In the genomic region with DNA sequence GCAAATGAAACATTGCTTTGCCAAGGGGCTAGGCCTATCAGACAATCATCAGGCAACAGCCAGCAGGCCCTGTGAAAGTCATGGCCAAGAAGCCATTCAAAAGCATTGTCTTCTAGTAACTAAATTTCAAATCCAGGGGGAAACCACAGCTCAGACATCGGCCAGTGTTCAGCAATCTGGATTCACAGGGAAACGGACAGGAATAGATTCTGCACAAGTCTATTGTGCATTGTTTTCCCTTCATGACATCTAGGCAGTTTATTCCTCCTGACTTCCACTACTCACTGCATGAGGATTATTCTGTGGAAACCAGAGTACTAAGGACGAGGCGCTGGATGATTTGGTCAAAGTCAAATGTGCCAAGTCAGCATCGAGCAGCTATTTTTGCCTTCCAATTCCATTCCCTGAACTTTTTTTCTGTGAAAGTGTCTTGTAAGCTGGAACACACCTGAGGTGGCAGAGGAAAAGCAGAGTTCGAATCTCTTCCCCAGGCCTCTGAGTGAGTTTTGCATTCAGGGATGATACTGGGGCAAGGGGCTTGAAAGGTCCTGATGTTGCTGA, we compare ENCODE assay signal across 9 cellular contexts.
DNase-seq lines count a peak whose midpoint lies in the region; ATAC-seq, FAIRE-seq and TF ChIP-seq lines count a peak whose summit lies in the region.
"Had no signal": no experiment of that assay in that cellular context is flagged by ENCODE, and none has a peak within 500 bp of the region (broad histone marks: within the 10 kb centered on the region; RNA-seq: fewer than 3 reads in every experiment).

No MANE protein-coding gene starts in this region.

- no peaks in the 10 kb centered on the region for H3K27me3 ChIP-seq in HepG2 (ENCODE audit: control insufficient read depth in 1 of 2, insufficient read depth in 2 of 2, low read length in 2 of 2)

- 89% methylated on average over 6 of the region's 6 CpGs for WGBS in HepG2 (ENCODE audit: low lambda C conversion rate)

- H3K9ac ChIP-seq in HepG2 (ENCODE audit: insufficient read depth, low read depth, low read length): no peak overlapping the region

- TF ChIP-seq EP300 in HepG2 (IDR thresholded peaks at IDR 0.05; ENCODE audit: low read depth in 2 of 2, low read length in 2 of 2) (no peak), HepG2 (CRISPR knock-in tag; IDR thresholded peaks at IDR 0.05; ENCODE audit: borderline replicate concordance) (no peak)

- DNase-seq in activated CD4-positive, alpha-beta T cell treated with anti-CD3 and anti-CD28 coated beads, Interleukin-2, amount 10 ng/mL, durations not matched to agents 7 days and 5 days: no peak
- DNase-seq in activated CD4-positive, alpha-beta T cell treated with anti-CD3 and anti-CD28 coated beads, Interleukin-2, amount 50 U/mL, for 4 hours: no peak
- DNase-seq in activated CD8-positive, alpha-beta T cell treated with anti-CD3 and anti-CD28 coated beads, Interleukin-2, amount 10 ng/mL, durations not matched to agents 7 days and 5 days: no peak
- no peak for DNase-seq in HepG2 (ENCODE audit: low spot score)
- DNase-seq in stimulated activated naive B cell treated with anti-CD40 and anti-IgM and Interleukin-4, amounts not matched to agents 10 μg/mL and 1 μg/mL and 100 μg/mL, for 72 hours: no peak
- no peak for DNase-seq in D721Med (ENCODE audit: insufficient read length, low spot score)
- no peak for DNase-seq in glomerular visceral epithelial cell (ENCODE audit: extremely low spot score)
- no peak for DNase-seq in NK-92 treated with Interleukin-12 subunit alpha and Interleukin-12 subunit beta, amount 100 ng/mL, for 24 hours (lab: John Stamatoyannopoulos, UW)
- DNase-seq: NCI-H510A had no signal

- peaks cover 59% of the 10 kb centered on the region for H3K36me3 Mint-ChIP-seq in activated CD4-positive, alpha-beta T cell treated with anti-CD3 and anti-CD28 coated beads, Interleukin-2, amount 10 ng/mL, durations not matched to agents 7 days and 5 days (ENCODE audit: low read depth)
- peaks cover 64% of the 10 kb centered on the region for H3K36me3 Mint-ChIP-seq in activated CD8-positive, alpha-beta T cell treated with anti-CD3 and anti-CD28 coated beads, Interleukin-2, amount 10 ng/mL, durations not matched to agents 7 days and 5 days (ENCODE audit: low read depth)
- H3K36me3 Mint-ChIP-seq in stimulated activated naive B cell treated with anti-CD40 and anti-IgM and Interleukin-4, amounts not matched to agents 10 μg/mL and 1 μg/mL and 100 μg/mL, for 72 hours: peaks cover 23 to 34% of the 10 kb centered on the region in 2 donors

- CTCF ChIA-PET in activated CD4-positive, alpha-beta T cell treated with anti-CD3 and anti-CD28 coated beads, Interleukin-2, amount 10 ng/mL, durations not matched to agents 7 days and 5 days (lab: Charles Lee): interaction anchor here (0.6 to 6.0 kb wide), 4 partner anchors 15 to 180 kb away, joined by 3 to 30 read pairs (median 4); no protein-coding TSS in a partner anchor
- CTCF ChIA-PET in activated CD8-positive, alpha-beta T cell treated with anti-CD3 and anti-CD28 coated beads, Interleukin-2, amount 10 ng/mL, durations not matched to agents 7 days and 5 days (lab: Charles Lee): interaction anchor here (0.9 to 4.0 kb wide), 6 partner anchors 21 to 179 kb away, joined by 3 to 30 read pairs (median 4); no protein-coding TSS in a partner anchor
- CTCF ChIA-PET in HepG2 (lab: Yijun Ruan, JAX; ENCODE audit: low intra/inter-chr PET ratio, low total read pairs): no interaction called here

- no peaks in the 10 kb centered on the region for H4K20me1 ChIP-seq in HepG2 (ENCODE audit: insufficient read depth, low read length)

- H3K79me2 ChIP-seq in HepG2 (ENCODE audit: insufficient read depth, low read length): no peaks in the 10 kb centered on the region

- no peak for TF ChIP-seq POLR2A in HepG2 (IDR thresholded peaks at IDR 0.05; ENCODE audit: insufficient read depth in 1 of 2, low read depth in 2 of 2, low read length in 2 of 2)

- peaks cover 82% of the 10 kb centered on the region for H3K4me1 Mint-ChIP-seq in activated CD4-positive, alpha-beta T cell treated with anti-CD3 and anti-CD28 coated beads, Interleukin-2, amount 10 ng/mL, durations not matched to agents 7 days and 5 days
- peaks cover 86% of the 10 kb centered on the region for H3K4me1 Mint-ChIP-seq in activated CD8-positive, alpha-beta T cell treated with anti-CD3 and anti-CD28 coated beads, Interleukin-2, amount 10 ng/mL, durations not matched to agents 7 days and 5 days (ENCODE audit: low read depth)
- H3K4me1 Mint-ChIP-seq in stimulated activated naive B cell treated with anti-CD40 and anti-IgM and Interleukin-4, amounts not matched to agents 10 μg/mL and 1 μg/mL and 100 μg/mL, for 72 hours: peaks cover 60 to 73% of the 10 kb centered on the region in 2 donors

- H2AFZ ChIP-seq in HepG2 (ENCODE audit: low read length): no peak overlapping the region

- no TSS peak for BruUV-seq in HepG2 (replicated peaks; lab: Mats Ljungman, UMichigan)

- H3K27me3 Mint-ChIP-seq in activated CD4-positive, alpha-beta T cell treated with anti-CD3 and anti-CD28 coated beads, Interleukin-2, amount 10 ng/mL, durations not matched to agents 7 days and 5 days: no peaks in the 10 kb centered on the region
- H3K27me3 Mint-ChIP-seq in activated CD8-positive, alpha-beta T cell treated with anti-CD3 and anti-CD28 coated beads, Interleukin-2, amount 10 ng/mL, durations not matched to agents 7 days and 5 days (ENCODE audit: low read depth): no peaks in the 10 kb centered on the region
- no peaks in the 10 kb centered on the region for H3K27me3 Mint-ChIP-seq in stimulated activated naive B cell treated with anti-CD40 and anti-IgM and Interleukin-4, amounts not matched to agents 10 μg/mL and 1 μg/mL and 100 μg/mL, for 72 hours

- no peak overlapping the region for H3K27ac ChIP-seq in HepG2 (ENCODE audit: extremely low read length, insufficient read depth, low read length)

- TF ChIP-seq CTCF in HepG2 (CRISPR knock-in tag; IDR thresholded peaks at IDR 0.05) (no peak), D721Med (IDR thresholded peaks at IDR 0.05; ENCODE audit: insufficient read depth, missing control alignments) (no peak)

- no peaks in the 10 kb centered on the region; a peak in 1 of 5 replicates for H3K36me3 ChIP-seq in HepG2 (replicated peaks in 1 of 2; ENCODE audit: control insufficient read depth in 1 of 2, insufficient read depth in 2 of 2, low read length in 2 of 2)

- peaks cover 63% of the 10 kb centered on the region for H3K4me1 ChIP-seq in HepG2 (ENCODE audit: insufficient read depth, low read length)

- no peak overlapping the region for H3K4me3 Mint-ChIP-seq in activated CD4-positive, alpha-beta T cell treated with anti-CD3 and anti-CD28 coated beads, Interleukin-2, amount 10 ng/mL, durations not matched to agents 7 days and 5 days
- H3K4me3 Mint-ChIP-seq in activated CD8-positive, alpha-beta T cell treated with anti-CD3 and anti-CD28 coated beads, Interleukin-2, amount 10 ng/mL, durations not matched to agents 7 days and 5 days: peak overlapping the region; percentile 74
- no peak overlapping the region for H3K4me3 Mint-ChIP-seq in stimulated activated naive B cell treated with anti-CD40 and anti-IgM and Interleukin-4, amounts not matched to agents 10 μg/mL and 1 μg/mL and 100 μg/mL, for 72 hours

- H3K4me3 ChIP-seq in HepG2 (replicated peaks in 1 of 3; ENCODE audit: insufficient read depth in 1 of 3, low read depth in 2 of 3, low read length in 3 of 3): no peak overlapping the region

- H3K4me2 ChIP-seq in HepG2 (ENCODE audit: low read depth, low read length): no peak overlapping the region

- in situ Hi-C loops in HepG2 (cut with HindIII; ENCODE audit: extremely low pct_ligation_motif_present, low pct_unique_long_range_greater_than_20kb): no loop called here

- peak overlapping the region; percentile 96 for H3K27ac Mint-ChIP-seq in activated CD4-positive, alpha-beta T cell treated with anti-CD3 and anti-CD28 coated beads, Interleukin-2, amount 10 ng/mL, durations not matched to agents 7 days and 5 days
- peak overlapping the region; percentile 98 for H3K27ac Mint-ChIP-seq in activated CD8-positive, alpha-beta T cell treated with anti-CD3 and anti-CD28 coated beads, Interleukin-2, amount 10 ng/mL, durations not matched to agents 7 days and 5 days
- peak overlapping the region; percentile 98 for H3K27ac Mint-ChIP-seq in stimulated activated naive B cell treated with anti-CD40 and anti-IgM and Interleukin-4, amounts not matched to agents 10 μg/mL and 1 μg/mL and 100 μg/mL, for 72 hours

- H3K9me3 ChIP-seq in HepG2 (ENCODE audit: low read length): no peaks in the 10 kb centered on the region

- no peak for TF ChIP-seq RAD21 in HepG2 (CRISPR knock-in tag; IDR thresholded peaks at IDR 0.05)

- peaks cover 3% of the 10 kb centered on the region for H3K9me3 Mint-ChIP-seq in activated CD4-positive, alpha-beta T cell treated with anti-CD3 and anti-CD28 coated beads, Interleukin-2, amount 10 ng/mL, durations not matched to agents 7 days and 5 days
- no peaks in the 10 kb centered on the region for H3K9me3 Mint-ChIP-seq in activated CD8-positive, alpha-beta T cell treated with anti-CD3 and anti-CD28 coated beads, Interleukin-2, amount 10 ng/mL, durations not matched to agents 7 days and 5 days (ENCODE audit: insufficient read depth)
- peaks cover 3 to 5% of the 10 kb centered on the region in 2 donors for H3K9me3 Mint-ChIP-seq in stimulated activated naive B cell treated with anti-CD40 and anti-IgM and Interleukin-4, amounts not matched to agents 10 μg/mL and 1 μg/mL and 100 μg/mL, for 72 hours

- no peak for FAIRE-seq in HepG2 (lab: Jason Lieb, UNC)
- FAIRE-seq in D721Med (lab: Jason Lieb, UNC): no peak

- intact Hi-C loops in HepG2 (cut with micrococcal nuclease; ENCODE audit: unreplicated experiment): loop anchor here (10.0 kb wide), 1 partner anchor 64 kb away; no protein-coding TSS in a partner anchor

- ATAC-seq in activated CD8-positive, alpha-beta T cell treated with anti-CD3 and anti-CD28 coated beads, Interleukin-2, amount 10 ng/mL, durations not matched to agents 7 days and 5 days: no peak
- ATAC-seq in HepG2: no peak
- ATAC-seq in stimulated activated naive B cell treated with anti-CD40 and anti-IgM and Interleukin-4, amounts not matched to agents 10 μg/mL and 1 μg/mL and 100 μg/mL, for 72 hours (replicated peaks): no peak

- POLR2A ChIA-PET in activated CD4-positive, alpha-beta T cell treated with anti-CD3 and anti-CD28 coated beads, Interleukin-2, amount 10 ng/mL, durations not matched to agents 7 days and 5 days (lab: Charles Lee): interaction anchor here (0.7 kb wide), 1 partner anchor 21 kb away, joined by 5 read pairs; no protein-coding TSS in a partner anchor
- POLR2A ChIA-PET in activated CD8-positive, alpha-beta T cell treated with anti-CD3 and anti-CD28 coated beads, Interleukin-2, amount 10 ng/mL, durations not matched to agents 7 days and 5 days (lab: Charles Lee): interaction anchor here (0.6 to 6.6 kb wide), 20 partner anchors 13 to 322 kb away, joined by 3 to 95 read pairs (median 4); a partner anchor contains a TSS
- POLR2A ChIA-PET in HepG2 (lab: Yijun Ruan, JAX): interaction anchor here (0.5 to 1.0 kb wide), 2 partner anchors 38 to 149 kb away, joined by 5 read pairs; no protein-coding TSS in a partner anchor

TF ChIP-seq in HepG2, 621 proteins besides CTCF, POLR2A, EP300 and RAD21 (continues in another document):
- peak; percentile 94 to 96 for TF ChIP-seq MAFK (conservative IDR thresholded peaks at IDR 0.05 in 1 of 2, IDR thresholded peaks at IDR 0.05 in 1 of 2; ENCODE audit: low read length in 2 of 2)
- TF ChIP-seq ZNF24 (IDR thresholded peaks at IDR 0.05): no peak
- TF ChIP-seq ZNF282 (IDR thresholded peaks at IDR 0.05; ENCODE audit: partially characterized antibody): no peak
